Comparison of ENCODE assay signal across 9 cellular contexts in genomic region chr10:100338434-100339036, GRCh38. TPM values are rescaled to one million over a fixed set of nuclear protein-coding genes. Genes with fewer than 3 reads are reported as not detected.
DNase-seq lines count a peak whose midpoint lies in the region; ATAC-seq and TF ChIP-seq lines count a peak whose summit lies in the region.
"Had no signal": no experiment of that assay in that cellular context is flagged by ENCODE, and none has a peak within 500 bp of the region (broad histone marks: within the 10 kb centered on the region; RNA-seq: fewer than 3 reads in every experiment).

No MANE protein-coding gene starts in this region.

- BruUV-seq in Panc1 (replicated peaks; lab: Mats Ljungman, UMichigan), result no TSS peak

- H3K4me3 ChIP-seq in HL-60 (replicated peaks; ENCODE audit: insufficient read depth, low read length), result no peak overlapping the region
- no peak overlapping the region for H3K4me3 ChIP-seq in Panc1 (ENCODE audit: low read depth in 2 of 2, low read length in 2 of 2)
- H3K4me3 ChIP-seq in neutrophil (ENCODE audit: low read depth in 1 of 2, low read length in 1 of 2), result no peak overlapping the region

- intact Hi-C loops in Panc1 (cut with micrococcal nuclease; ENCODE audit: unreplicated experiment), result loop anchor here (1.0 kb wide), 1 partner anchor 95 kb away; no protein-coding TSS in a partner anchor

- H3K9me3 ChIP-seq in Panc1 (ENCODE audit: control insufficient read depth, insufficient read depth, low read depth, low read length), result no peaks in the 10 kb centered on the region
- no peaks in the 10 kb centered on the region for H3K9me3 ChIP-seq in neutrophil

- H3K36me3 ChIP-seq in Panc1 (ENCODE audit: control insufficient read depth, insufficient read depth, low read length) (no peaks in the 10 kb centered on the region), neutrophil (no peaks in the 10 kb centered on the region)

- no peaks in the 10 kb centered on the region for H3K9me3 Mint-ChIP-seq in activated T-cell treated with anti-CD3 and anti-CD28 coated beads, Interleukin-2, amount 50 U/mL, for 4 hours

- in situ Hi-C loops in Panc1 (cut with HindIII; ENCODE audit: low pct_unique_long_range_greater_than_20kb, low sequenced_read_pairs), result loop anchor here (10.0 kb wide), 1 partner anchor 96 kb away; no protein-coding TSS in a partner anchor

- DNase-seq in GF-D8 (lab: John Stamatoyannopoulos, UW) (peak; percentile 23), HL-60 (ENCODE audit: low read depth in 1 of 2, low spot score in 1 of 2) (peak in 1 of 2 experiments; percentile 69), Panc1 (ENCODE audit: low read depth, low spot score) (no peak), fibroblast of gingiva (ENCODE audit: low read depth) (peak; percentile 41)
- DNase-seq in activated T-cell treated with anti-CD3 and anti-CD28 coated beads, Interleukin-2, amount 50 U/mL, for 4 hours, result peak; percentile 84

- no peaks in the 10 kb centered on the region for H3K36me3 Mint-ChIP-seq in activated T-cell treated with anti-CD3 and anti-CD28 coated beads, Interleukin-2, amount 50 U/mL, for 4 hours (ENCODE audit: insufficient read depth)

- no peaks in the 10 kb centered on the region for H3K4me1 Mint-ChIP-seq in activated T-cell treated with anti-CD3 and anti-CD28 coated beads, Interleukin-2, amount 50 U/mL, for 4 hours (ENCODE audit: low read depth)

- TF ChIP-seq CTCF in HL-60 (IDR thresholded peaks at IDR 0.05; ENCODE audit: insufficient read depth, low read length) (peak; percentile 86), Panc1 (IDR thresholded peaks at IDR 0.05) (peak; percentile 99), neutrophil (IDR thresholded peaks at IDR 0.05) (peak; percentile 91)

- H3K27me3 ChIP-seq in HL-60 (ENCODE audit: insufficient read depth, poor library complexity, severe bottlenecking), result no peaks in the 10 kb centered on the region
- peaks cover 8% of the 10 kb centered on the region for H3K27me3 ChIP-seq in Panc1 (ENCODE audit: control insufficient read depth, insufficient read depth, low read length)
- no peaks in the 10 kb centered on the region for H3K27me3 ChIP-seq in neutrophil

- H3K4me3 Mint-ChIP-seq in activated T-cell treated with anti-CD3 and anti-CD28 coated beads, Interleukin-2, amount 50 U/mL, for 4 hours, result no peak overlapping the region

- H3K27me3 Mint-ChIP-seq in activated T-cell treated with anti-CD3 and anti-CD28 coated beads, Interleukin-2, amount 50 U/mL, for 4 hours (ENCODE audit: low read depth), result peaks cover 8% of the 10 kb centered on the region

- H3K4me1 ChIP-seq in Panc1 (ENCODE audit: control insufficient read depth, insufficient read depth, low read length) (peaks cover 26% of the 10 kb centered on the region), neutrophil (ENCODE audit: control insufficient read depth in 1 of 2, insufficient read depth in 1 of 2, low read depth in 1 of 2, low read length in 1 of 2) (peaks cover 35 to 36% of the 10 kb centered on the region in 2 experiments)

- no peak overlapping the region for H3K27ac ChIP-seq in HL-60 (replicated peaks)
- peak overlapping the region; percentile 20; the same call in 1 of the 2 replicates for H3K27ac ChIP-seq in Panc1 (ENCODE audit: low read length)
- peak overlapping the region; percentile 72 for H3K27ac ChIP-seq in neutrophil
- H3K27ac ChIP-seq in temporal lobe (ENCODE audit: low read depth, low read length), result peak overlapping the region; percentile 25

- ATAC-seq in Panc1 (peak; percentile 82), HG02588 (IDR thresholded peaks at IDR 0.05; ENCODE audit: unreplicated experiment) (no peak)
- peak; percentile 76 to 77 for ATAC-seq in activated T-cell treated with anti-CD3 and anti-CD28 coated beads, Interleukin-2, amount 50 U/mL, for 4 hours

- POLR2A ChIA-PET in Panc1 (lab: Charles Lee), result interaction anchor here (0.5 to 0.7 kb wide), 2 partner anchors 176 to 305 kb away, joined by 4 to 5 read pairs; no protein-coding TSS in a partner anchor

- CTCF ChIA-PET in Panc1 (lab: Charles Lee), result interaction anchor here (0.6 to 1.4 kb wide), 6 partner anchors 22 to 268 kb away, joined by 3 to 7 read pairs (median 4); no protein-coding TSS in a partner anchor

RNA-seq across cellular contexts. Expression of gene SCD, which starts 8.5 kb away (rescaled TPM):
- total RNA-seq in Panc1 (2021; ENCODE audit: unreplicated experiment) (1,345 TPM), temporal lobe (174 TPM)
- polyA plus RNA-seq in Panc1 (2012; ENCODE audit: insufficient read length), result 948 TPM
- 10 to 100 TPM; 19.7 to 26.7 (median 21.1) TPM for total RNA-seq in activated T-cell treated with anti-CD3 and anti-CD28 coated beads, Interleukin-2, amount 50 U/mL, for 4 hours

RNA-seq across cellular contexts. Expression of gene PKD2L1, which starts 8.5 kb away (rescaled TPM):
- not detected for total RNA-seq in Panc1 (2021; ENCODE audit: unreplicated experiment)
- polyA plus RNA-seq in Panc1 (2012; ENCODE audit: insufficient read length), result not detected
- not detected for total RNA-seq in activated T-cell treated with anti-CD3 and anti-CD28 coated beads, Interleukin-2, amount 50 U/mL, for 4 hours
- 0.25 TPM for total RNA-seq in temporal lobe
- polyA plus RNA-seq: esophagus had no signal

RNA-seq across cellular contexts. Expression of gene BLOC1S2, which starts 52.1 kb away (rescaled TPM):
- total RNA-seq in Panc1 (2021; ENCODE audit: unreplicated experiment), result 39.3 TPM
- polyA plus RNA-seq in Panc1 (2012; ENCODE audit: insufficient read length), result 40.2 TPM
- 10 to 100 TPM; 62.5 to 79.5 (median 75.5) TPM for total RNA-seq in activated T-cell treated with anti-CD3 and anti-CD28 coated beads, Interleukin-2, amount 50 U/mL, for 4 hours
- total RNA-seq in temporal lobe, result 49.2 TPM
